Comparison of ENCODE assay signal across 7 cellular contexts in genomic region chr17:75830168-75831031, GRCh38. TPM values are rescaled to one million over a fixed set of nuclear protein-coding genes. Genes with fewer than 3 reads are reported as not detected.
DNase-seq lines count a peak whose midpoint lies in the region; ATAC-seq and TF ChIP-seq lines count a peak whose summit lies in the region.

No MANE protein-coding gene starts in this region.

- DNase-seq in HCT116 (ENCODE audit: low read depth, low spot score) (no peak), fibroblast of pulmonary artery (ENCODE audit: low read depth) (no peak), DMS79 (lab: John Stamatoyannopoulos, UW) (no peak), vagina (ENCODE audit: extremely low spot score in 2 of 2) (no peak)
- DNase-seq in activated CD4-positive, alpha-beta T cell treated with anti-CD3 and anti-CD28 coated beads for 1 hour: peak; percentile 22
- DNase-seq in stimulated activated CD4-positive, alpha-beta T cell treated with anti-CD3 and anti-CD28 coated beads, Interleukin-2, amount 100 ng/mL, for 24 hours: peak; percentile 45 to 56

- no peak for TF ChIP-seq POLR2A in HCT116 (IDR thresholded peaks at IDR 0.05; ENCODE audit: borderline replicate concordance, extremely low read depth, insufficient read depth, insufficient read length)
- no peak for TF ChIP-seq POLR2A in vagina (IDR thresholded peaks at IDR 0.05)

- no peak overlapping the region for H3K4me2 ChIP-seq in HCT116 (ENCODE audit: low read length)

- H3K4me3 ChIP-seq in HCT116 (replicated peaks in 1 of 2; ENCODE audit: low read depth in 1 of 2, low read length in 2 of 2): no peak overlapping the region
- H3K4me3 ChIP-seq in fibroblast of pulmonary artery (replicated peaks; ENCODE audit: low read depth, low read length): no peak overlapping the region
- no peak overlapping the region for H3K4me3 ChIP-seq in vagina

- no peaks in the 10 kb centered on the region for H3K79me2 ChIP-seq in HCT116 (ENCODE audit: insufficient read depth, low read length)

- H3K36me3 ChIP-seq in HCT116 (ENCODE audit: control insufficient read depth in 1 of 2, insufficient read depth in 2 of 2, low read length in 2 of 2): no peaks in the 10 kb centered on the region
- peaks cover 0 to 5% of the 10 kb centered on the region in 2 donors for H3K36me3 ChIP-seq in vagina

- H3K9me2 ChIP-seq in HCT116 (ENCODE audit: insufficient read depth): no peaks in the 10 kb centered on the region

- H4K20me1 ChIP-seq in HCT116 (ENCODE audit: insufficient read depth): no peaks in the 10 kb centered on the region

- POLR2A ChIA-PET in HCT116 (lab: Charles Lee): interaction anchor here (0.6 to 1.2 kb wide), 3 partner anchors 9 to 58 kb away, joined by 3 to 7 read pairs (median 5); no protein-coding TSS in a partner anchor

- no peaks in the 10 kb centered on the region for H3K9me3 ChIP-seq in HCT116 (ENCODE audit: control insufficient read depth in 1 of 2, insufficient read depth in 1 of 2, low read depth in 1 of 2, low read length in 2 of 2)
- no peaks in the 10 kb centered on the region for H3K9me3 ChIP-seq in vagina

- CTCF ChIA-PET in HCT116 (lab: Charles Lee): interaction anchor here (0.9 to 2.6 kb wide), 12 partner anchors 9 to 197 kb away, joined by 3 to 15 read pairs (median 4); partner anchors contain the start of genes GALK1 and SMIM5

- RAD21 ChIA-PET in HCT116 (lab: Charles Lee; ENCODE audit: low non-redundant PET in 1 of 2, low total read pairs in 2 of 2, uncharacterized antibody in 2 of 2, unreplicated experiment in 2 of 2): interaction anchor here in 1 of 2 experiments (0.6 to 1.2 kb wide), 2 partner anchors 51 to 418 kb away, joined by 3 to 4 read pairs; a partner anchor contains a TSS

- H3K4me1 ChIP-seq in HCT116 (ENCODE audit: control insufficient read depth in 1 of 2, insufficient read depth in 2 of 2, low read length in 2 of 2): peaks cover 6 to 12% of the 10 kb centered on the region in 2 experiments; a peak in 2 of 4 replicates
- H3K4me1 ChIP-seq in vagina: peaks cover 26% of the 10 kb centered on the region

- TF ChIP-seq CTCF in HCT116 (IDR thresholded peaks at IDR 0.05 in 2 of 3, conservative IDR thresholded peaks at IDR 0.05 in 1 of 3; ENCODE audit: borderline replicate concordance in 1 of 3, insufficient read depth in 1 of 3, low read depth in 2 of 3, low read length in 2 of 3) (peak in 2 of 3 experiments; percentile 78 to 86; a peak in 5 of 6 replicates), fibroblast of pulmonary artery (IDR thresholded peaks at IDR 0.05; ENCODE audit: low read length, missing control alignments) (peak; percentile 59), vagina (IDR thresholded peaks at IDR 0.05) (peak in 1 of 3 experiments; percentile 7)

- H3K27me3 ChIP-seq in HCT116 (ENCODE audit: insufficient read depth, low read length) (no peaks in the 10 kb centered on the region), vagina (no peaks in the 10 kb centered on the region)

- peak; percentile 40 for TF ChIP-seq RAD21 in HCT116 (IDR thresholded peaks at IDR 0.05; ENCODE audit: low read depth)

- intact Hi-C loops in HCT116 (cut with micrococcal nuclease): no loop called here
- intact Hi-C loops in vagina (cut with DNase I): no loop called here

- H3K27ac ChIP-seq in HCT116 (ENCODE audit: low read depth, low read length): no peak overlapping the region; the same call in 1 of the 2 replicates
- H3K27ac ChIP-seq in vagina: no peak overlapping the region

- BruUV-seq in HCT116 (replicated peaks; lab: Mats Ljungman, UMichigan): no TSS peak

- no peak overlapping the region for H3K9ac ChIP-seq in HCT116 (ENCODE audit: low read length)

- peak; percentile 42 for ATAC-seq in HCT116
- no peak for ATAC-seq in GM19351 (IDR thresholded peaks at IDR 0.05; ENCODE audit: unreplicated experiment)

- H2AFZ ChIP-seq in HCT116 (ENCODE audit: low read depth, low read length, poor library complexity, severe bottlenecking): no peak overlapping the region

TF ChIP-seq in HCT116, 20 proteins besides CTCF, POLR2A, EP300 and RAD21:
- TF ChIP-seq ZFX (IDR thresholded peaks at IDR 0.05) (no peak), SIN3A (IDR thresholded peaks at IDR 0.05; ENCODE audit: low read depth) (no peak), SRF (IDR thresholded peaks at IDR 0.05; ENCODE audit: low read depth) (no peak), MAX (IDR thresholded peaks at IDR 0.05) (no peak), TCF7L2 (IDR thresholded peaks at IDR 0.05; ENCODE audit: borderline replicate concordance, extremely low read depth, insufficient read depth, insufficient read length) (no peak), CEBPB (IDR thresholded peaks at IDR 0.05; ENCODE audit: low read depth) (no peak), FOSL1 (IDR thresholded peaks at IDR 0.05; ENCODE audit: low read depth) (no peak)

RNA-seq across cellular contexts. Expression of gene UNC13D, which starts 13.8 kb away (rescaled TPM):
- total RNA-seq in HCT116 (2021; ENCODE audit: unreplicated experiment) (20.2 TPM), vagina (32.7 TPM)
- polyA plus RNA-seq in HCT116 (2012): 20.3 and 22.7 TPM in 2 replicates

RNA-seq across cellular contexts. Expression of gene WBP2, which starts 24.7 kb away (rescaled TPM):
- total RNA-seq in HCT116 (2021; ENCODE audit: unreplicated experiment): 132 TPM
- 184 and 186 TPM in 2 replicates for polyA plus RNA-seq in HCT116 (2012)
- 54.3 TPM for total RNA-seq in vagina

RNA-seq across cellular contexts. Expression of gene UNK, which starts 45.8 kb away (rescaled TPM):
- total RNA-seq in HCT116 (2021; ENCODE audit: unreplicated experiment) (40.6 TPM), vagina (35.1 TPM)
- polyA plus RNA-seq in HCT116 (2012): 25.7 and 28.3 TPM in 2 replicates

RNA-seq across cellular contexts. Expression of gene TRIM47, which starts 48.0 kb away (rescaled TPM):
- total RNA-seq in HCT116 (2021; ENCODE audit: unreplicated experiment): 86.7 TPM
- 49.9 and 67.2 TPM in 2 replicates for polyA plus RNA-seq in HCT116 (2012)
- 63.3 TPM for total RNA-seq in vagina

Comparison
In these comparisons a context has a peak if more than half of its experiments do, and no peak if none do; other contexts are left out.
1. DNase-seq: peak in activated CD4-positive, alpha-beta T cell treated with anti-CD3 and anti-CD28 coated beads for 1 hour (single experiment) and stimulated activated CD4-positive, alpha-beta T cell treated with anti-CD3 and anti-CD28 coated beads, Interleukin-2, amount 100 ng/mL, for 24 hours (2 of 2); none in HCT116 (single experiment), fibroblast of pulmonary artery (single experiment), DMS79 (single experiment) and vagina (0 of 2).